1 cellular context compared by ENCODE assay signal in the genomic region with DNA sequence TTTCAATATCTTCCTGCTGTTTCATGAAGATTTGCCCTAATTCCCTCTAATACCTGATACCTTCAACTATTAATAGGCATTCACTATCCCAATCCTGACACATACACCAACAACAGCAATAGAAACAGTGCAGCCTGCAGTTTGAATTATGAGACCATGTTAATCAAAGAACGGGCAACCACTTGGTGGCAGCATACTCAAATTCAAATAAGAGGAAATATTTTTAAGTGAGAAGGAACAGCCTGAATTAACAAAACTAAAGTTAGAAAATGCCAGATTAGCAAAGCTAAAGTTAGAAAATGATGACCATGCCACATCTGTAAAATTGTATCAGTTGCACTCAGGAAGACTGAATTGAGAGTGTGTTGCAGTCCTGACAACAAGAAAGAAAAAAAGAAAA.
TF ChIP-seq lines count a peak whose summit lies in the region.

No MANE protein-coding gene starts in this region.

TF ChIP-seq in IMR-90, 13 proteins besides CTCF, POLR2A, EP300 and RAD21:
- TF ChIP-seq, protein P1, sequence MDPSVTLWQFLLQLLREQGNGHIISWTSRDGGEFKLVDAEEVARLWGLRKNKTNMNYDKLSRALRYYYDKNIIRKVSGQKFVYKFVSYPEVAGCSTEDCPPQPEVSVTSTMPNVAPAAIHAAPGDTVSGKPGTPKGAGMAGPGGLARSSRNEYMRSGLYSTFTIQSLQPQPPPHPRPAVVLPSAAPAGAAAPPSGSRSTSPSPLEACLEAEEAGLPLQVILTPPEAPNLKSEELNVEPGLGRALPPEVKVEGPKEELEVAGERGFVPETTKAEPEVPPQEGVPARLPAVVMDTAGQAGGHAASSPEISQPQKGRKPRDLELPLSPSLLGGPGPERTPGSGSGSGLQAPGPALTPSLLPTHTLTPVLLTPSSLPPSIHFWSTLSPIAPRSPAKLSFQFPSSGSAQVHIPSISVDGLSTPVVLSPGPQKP (IDR thresholded peaks at IDR 0.05; ENCODE audit: borderline replicate concordance, low read depth, low read length) = no peak
- TF ChIP-seq MXI1 (IDR thresholded peaks at IDR 0.05; ENCODE audit: borderline replicate concordance, low read depth, low read length) (no peak), SMC3 (IDR thresholded peaks at IDR 0.05; ENCODE audit: low read depth, low read length) (peak; percentile 29; the same call in 1 of the 2 replicates), CHD1 (IDR thresholded peaks at IDR 0.05; ENCODE audit: low read depth, low read length) (no peak), RCOR1 (IDR thresholded peaks at IDR 0.05; ENCODE audit: insufficient replicate concordance, low read length) (no peak)
TF ChIP-seq in IMR-90: peak in this region for 1.
